ENCODE assay signal across 8 cellular contexts in the genomic region with DNA sequence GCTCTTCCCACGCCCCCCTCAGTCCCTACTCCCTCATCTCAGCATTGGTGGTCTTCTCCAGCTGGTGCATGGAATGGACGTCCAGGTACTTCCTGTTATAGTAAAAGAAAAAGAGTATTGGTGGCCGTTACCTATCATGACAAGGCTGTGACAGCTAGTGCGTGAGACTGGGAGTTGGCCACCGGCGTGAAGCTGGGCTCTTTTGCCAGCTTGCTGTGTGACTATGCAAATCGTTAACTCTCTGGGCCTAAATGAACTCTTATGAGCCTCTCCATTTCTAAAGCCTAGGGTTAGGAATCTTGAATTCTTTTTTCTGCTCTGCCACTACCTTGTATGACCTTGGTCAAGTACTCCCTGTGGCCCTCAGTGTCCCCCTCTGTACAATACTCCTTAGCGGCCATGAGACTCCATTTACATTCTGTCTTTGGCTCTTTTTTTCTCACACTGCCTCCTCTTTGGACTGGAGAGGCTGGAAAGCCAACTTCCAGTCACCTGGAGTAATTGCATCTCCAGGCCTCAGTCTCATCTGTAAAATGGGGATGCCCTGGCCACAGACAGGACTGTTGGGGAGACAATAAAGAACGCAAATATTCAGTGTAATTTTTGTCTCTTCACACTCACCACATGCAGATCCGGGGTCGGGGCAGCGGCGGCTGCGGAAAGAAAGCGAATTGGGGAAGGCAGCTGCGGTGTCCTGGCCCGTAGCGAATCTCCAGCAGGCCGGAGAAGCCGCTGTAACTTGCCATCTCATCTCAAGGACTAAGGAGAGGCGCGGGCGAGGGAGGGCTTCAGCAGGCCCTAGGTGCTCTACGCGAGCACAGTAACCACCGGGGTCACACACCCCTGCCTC. TPM values are rescaled to one million over a fixed set of nuclear protein-coding genes. Genes with fewer than 3 reads are reported as not detected.
DNase-seq lines count a peak whose midpoint lies in the region; ATAC-seq, FAIRE-seq and TF ChIP-seq lines count a peak whose summit lies in the region.

No MANE protein-coding gene starts in this region.

- no peak for FAIRE-seq in HepG2 (lab: Jason Lieb, UNC)

- H2AFZ ChIP-seq in HepG2 (ENCODE audit: low read length), result no peak overlapping the region

- peaks cover 18% of the 10 kb centered on the region for H3K36me3 Mint-ChIP-seq in activated T-cell treated with anti-CD3 and anti-CD28 coated beads, Interleukin-2, amount 50 U/mL, for 4 hours (ENCODE audit: insufficient read depth)

- H3K4me2 ChIP-seq in HepG2 (ENCODE audit: low read depth, low read length), result peak overlapping the region; percentile 97

- intact Hi-C loops in HepG2 (cut with micrococcal nuclease; ENCODE audit: unreplicated experiment) (no loop called here), tibial artery (cut with DNase I; ENCODE audit: low total_unique reads) (no loop called here)

- H3K9me3 Mint-ChIP-seq in activated T-cell treated with anti-CD3 and anti-CD28 coated beads, Interleukin-2, amount 50 U/mL, for 4 hours, result no peaks in the 10 kb centered on the region

- no peak for ATAC-seq in activated T-cell treated with anti-CD3 and anti-CD28 coated beads, Interleukin-2, amount 50 U/mL, for 4 hours
- ATAC-seq in HepG2 (no peak), GM21737 (IDR thresholded peaks at IDR 0.05; ENCODE audit: unreplicated experiment) (no peak)

- peak in 1 of 2 experiments; percentile 39; a peak in 1 of 4 replicates for TF ChIP-seq POLR2A in HepG2 (IDR thresholded peaks at IDR 0.05; ENCODE audit: insufficient read depth in 1 of 2, low read depth in 2 of 2, low read length in 2 of 2)

- CTCF ChIA-PET in HepG2 (lab: Yijun Ruan, JAX; ENCODE audit: low intra/inter-chr PET ratio, low total read pairs), result no interaction called here

- peaks cover 23% of the 10 kb centered on the region for H3K4me1 Mint-ChIP-seq in activated T-cell treated with anti-CD3 and anti-CD28 coated beads, Interleukin-2, amount 50 U/mL, for 4 hours (ENCODE audit: low read depth)

- H3K27ac ChIP-seq in HepG2 (ENCODE audit: extremely low read length, insufficient read depth, low read length) (no peak overlapping the region), tibial artery (peak overlapping the region; percentile 65 to 92)

- peaks cover 19% of the 10 kb centered on the region for H3K79me2 ChIP-seq in HepG2 (ENCODE audit: insufficient read depth, low read length)

- H3K36me3 ChIP-seq in adipocyte (ENCODE audit: control insufficient read depth, insufficient read depth, low read length, severe bottlenecking), result peaks cover 50% of the 10 kb centered on the region
- peaks cover 19 to 38% of the 10 kb centered on the region in 2 experiments for H3K36me3 ChIP-seq in HepG2 (replicated peaks in 1 of 2; ENCODE audit: control insufficient read depth in 1 of 2, insufficient read depth in 2 of 2, low read length in 2 of 2)
- peaks cover 20 to 69% (median 28%) of the 10 kb centered on the region in 3 donors for H3K36me3 ChIP-seq in tibial artery

- WGBS in HepG2 (ENCODE audit: low lambda C conversion rate), result 36% methylated on average over 26 of the region's 26 CpGs

- H3K4me1 ChIP-seq in adipocyte (ENCODE audit: control insufficient read depth, insufficient read depth, low read length), result peaks cover 20% of the 10 kb centered on the region
- peaks cover 29% of the 10 kb centered on the region for H3K4me1 ChIP-seq in HepG2 (ENCODE audit: insufficient read depth, low read length)
- H3K4me1 ChIP-seq in tibial artery, result peaks cover 5 to 37% (median 26%) of the 10 kb centered on the region in 4 donors

- H3K4me3 ChIP-seq in adipocyte (ENCODE audit: low read length) (peak overlapping the region; percentile 96), HepG2 (replicated peaks in 1 of 3; ENCODE audit: insufficient read depth in 1 of 3, low read depth in 2 of 3, low read length in 3 of 3) (peak overlapping the region; percentile 74 to 91 (median 80)), tibial artery (peak overlapping the region; percentile 73 to 79)

- H3K27me3 ChIP-seq in adipocyte (replicated peaks; ENCODE audit: control insufficient read depth, insufficient read depth, low read length), result no peaks in the 10 kb centered on the region
- H3K27me3 ChIP-seq in HepG2 (ENCODE audit: control insufficient read depth in 1 of 2, insufficient read depth in 2 of 2, low read length in 2 of 2), result no peaks in the 10 kb centered on the region; a peak in 1 of 5 replicates
- H3K27me3 ChIP-seq in tibial artery, result no peaks in the 10 kb centered on the region

- DNase-seq in activated T-cell treated with anti-CD3 and anti-CD28 coated beads, Interleukin-2, amount 50 U/mL, for 4 hours, result no peak
- no peak for DNase-seq in activated T-cell treated with anti-CD3 and anti-CD28 coated beads for 4 hours
- no peak for DNase-seq in adipocyte (ENCODE audit: low read depth)
- no peak for DNase-seq in HepG2 (ENCODE audit: low spot score)
- DNase-seq in tibial artery, result no peak
- no peak for DNase-seq in NCI-H510A treated with DMSO at 0.1 percent for 48 hours (lab: John Stamatoyannopoulos, UW)
- DNase-seq in OCI-M2 (lab: John Stamatoyannopoulos, UW; ENCODE audit: unreplicated experiment), result no peak

- TF ChIP-seq CTCF in HepG2 (CRISPR knock-in tag; IDR thresholded peaks at IDR 0.05), result no peak
- no peak for TF ChIP-seq CTCF in tibial artery (IDR thresholded peaks at IDR 0.05)

- TF ChIP-seq EP300 in HepG2 (IDR thresholded peaks at IDR 0.05; ENCODE audit: low read depth in 2 of 2, low read length in 2 of 2), result no peak
- TF ChIP-seq EP300 in HepG2 (CRISPR knock-in tag; IDR thresholded peaks at IDR 0.05; ENCODE audit: borderline replicate concordance), result no peak

- POLR2A ChIA-PET in HepG2 (lab: Yijun Ruan, JAX), result interaction anchor here (1.2 to 1.8 kb wide), 2 partner anchors 13 to 14 kb away, joined by 5 to 8 read pairs; partner anchors contain the start of gene PHKG2

- H3K9ac ChIP-seq in adipocyte (ENCODE audit: low read length) (peak overlapping the region; percentile 78), HepG2 (ENCODE audit: insufficient read depth, low read depth, low read length) (peak overlapping the region; percentile 69)

- in situ Hi-C loops in HepG2 (cut with HindIII; ENCODE audit: extremely low pct_ligation_motif_present, low pct_unique_long_range_greater_than_20kb), result no loop called here

- H4K20me1 ChIP-seq in HepG2 (ENCODE audit: insufficient read depth, low read length), result no peaks in the 10 kb centered on the region

- TF ChIP-seq RAD21 in HepG2 (CRISPR knock-in tag; IDR thresholded peaks at IDR 0.05), result no peak

- no peaks in the 10 kb centered on the region for H3K27me3 Mint-ChIP-seq in activated T-cell treated with anti-CD3 and anti-CD28 coated beads, Interleukin-2, amount 50 U/mL, for 4 hours (ENCODE audit: low read depth)

- H3K9me3 ChIP-seq in adipocyte (ENCODE audit: control insufficient read depth, low read length), result no peaks in the 10 kb centered on the region
- H3K9me3 ChIP-seq in HepG2 (ENCODE audit: low read length), result no peaks in the 10 kb centered on the region
- no peaks in the 10 kb centered on the region for H3K9me3 ChIP-seq in tibial artery

- H3K4me3 Mint-ChIP-seq in activated T-cell treated with anti-CD3 and anti-CD28 coated beads, Interleukin-2, amount 50 U/mL, for 4 hours, result peak overlapping the region; percentile 94

- BruUV-seq in HepG2 (replicated peaks; lab: Mats Ljungman, UMichigan), result TSS peak; percentile 56

RNA-seq across cellular contexts. Expression of gene CFAP119, which starts 1.1 kb away (rescaled TPM):
- 1 to 10 TPM; 2.8 to 4.7 (median 4.3) TPM for total RNA-seq in activated T-cell treated with anti-CD3 and anti-CD28 coated beads, Interleukin-2, amount 50 U/mL, for 4 hours
- total RNA-seq in HepG2 (2016; rRNA removed; fragmentation: Illumina TruSeq; extraction: Trizol), result 1.2 and 6.4 TPM in 2 replicates
- total RNA-seq in HepG2 (2016; cell fraction: cytosol; rRNA removed; fragmentation: Illumina TruSeq; extraction: Trizol; ENCODE audit: low read depth), result 0.51 and 0.71 TPM in 2 replicates
- 1.4 and 4.0 TPM in 2 replicates for total RNA-seq in HepG2 (2016; cell fraction: insoluble cytoplasmic fraction; rRNA removed; fragmentation: Illumina TruSeq; extraction: Trizol)
- total RNA-seq in HepG2 (2016; cell fraction: membrane; rRNA removed; fragmentation: Illumina TruSeq; extraction: Trizol), result 0.83 and 1.7 TPM in 2 replicates
- total RNA-seq in HepG2 (2016; cell fraction: nucleus; rRNA removed; fragmentation: Illumina TruSeq; extraction: Trizol), result 11.6 and 12.1 TPM in 2 replicates
- polyA plus RNA-seq in HepG2 (2011; rRNA removed), result 4.0 and 6.4 TPM in 2 replicates
- 1.3 and 2.2 TPM in 2 replicates for polyA plus RNA-seq in HepG2 (2011; cell fraction: cytosol; rRNA removed)
- 37.2 and 53.6 TPM in 2 replicates for polyA plus RNA-seq in HepG2 (2011; cell fraction: nucleus; rRNA removed)
- 0.84 and 2.1 TPM in 2 replicates for polyA plus RNA-seq in HepG2 (2012)
- 0.78 and 0.96 TPM in 2 replicates for polyA plus RNA-seq in HepG2 (2016; cell fraction: cytosol; fragmentation: Illumina TruSeq; extraction: Trizol; ENCODE audit: low read depth)
- polyA plus RNA-seq in HepG2 (2016; cell fraction: insoluble cytoplasmic fraction; fragmentation: Illumina TruSeq; extraction: Trizol; ENCODE audit: low read depth), result 0.91 and 1.5 TPM in 2 replicates
- 0.41 and 1.4 TPM in 2 replicates for polyA plus RNA-seq in HepG2 (2016; cell fraction: membrane; fragmentation: Illumina TruSeq; extraction: Trizol; ENCODE audit: low read depth)
- 22.1 and 31.9 TPM in 2 replicates for polyA plus RNA-seq in HepG2 (2016; cell fraction: nucleus; fragmentation: Illumina TruSeq; extraction: Trizol; ENCODE audit: insufficient read depth, low read depth)
- polyA minus RNA-seq in HepG2 (2011; rRNA and poly(A)+ RNA removed; ENCODE audit: low replicate concordance), result 1.5 and 16.0 TPM in 2 replicates
- 0.69 and 1.8 TPM in 2 replicates for polyA minus RNA-seq in HepG2 (2011; cell fraction: cytosol; rRNA and poly(A)+ RNA removed)
- 3.7 and 5.2 TPM in 2 replicates for polyA minus RNA-seq in HepG2 (2011; cell fraction: nucleus; rRNA and poly(A)+ RNA removed)

RNA-seq across cellular contexts. Expression of gene RNF40, which starts 1.3 kb away (rescaled TPM):
- 100 to 1,000 TPM; 111 to 115 (median 113) TPM for total RNA-seq in activated T-cell treated with anti-CD3 and anti-CD28 coated beads, Interleukin-2, amount 50 U/mL, for 4 hours
- total RNA-seq in HepG2 (2016; rRNA removed; fragmentation: Illumina TruSeq; extraction: Trizol), result 85.6 and 102 TPM in 2 replicates
- 11.9 and 12.0 TPM in 2 replicates for total RNA-seq in HepG2 (2016; cell fraction: cytosol; rRNA removed; fragmentation: Illumina TruSeq; extraction: Trizol; ENCODE audit: low read depth)
- 79.6 and 89.9 TPM in 2 replicates for total RNA-seq in HepG2 (2016; cell fraction: insoluble cytoplasmic fraction; rRNA removed; fragmentation: Illumina TruSeq; extraction: Trizol)
- 40.5 and 47.1 TPM in 2 replicates for total RNA-seq in HepG2 (2016; cell fraction: membrane; rRNA removed; fragmentation: Illumina TruSeq; extraction: Trizol)
- 55.6 and 65.6 TPM in 2 replicates for total RNA-seq in HepG2 (2016; cell fraction: nucleus; rRNA removed; fragmentation: Illumina TruSeq; extraction: Trizol)
- polyA plus RNA-seq in HepG2 (2011; rRNA removed), result 84.0 and 91.0 TPM in 2 replicates
- 47.5 and 49.3 TPM in 2 replicates for polyA plus RNA-seq in HepG2 (2011; cell fraction: cytosol; rRNA removed)
- polyA plus RNA-seq in HepG2 (2011; cell fraction: nucleus; rRNA removed), result 128 and 147 TPM in 2 replicates
- polyA plus RNA-seq in HepG2 (2012), result 44.7 and 52.0 TPM in 2 replicates
- 8.6 and 10.7 TPM in 2 replicates for polyA plus RNA-seq in HepG2 (2016; cell fraction: cytosol; fragmentation: Illumina TruSeq; extraction: Trizol; ENCODE audit: low read depth)
- 87.6 and 98.5 TPM in 2 replicates for polyA plus RNA-seq in HepG2 (2016; cell fraction: insoluble cytoplasmic fraction; fragmentation: Illumina TruSeq; extraction: Trizol; ENCODE audit: low read depth)
- polyA plus RNA-seq in HepG2 (2016; cell fraction: membrane; fragmentation: Illumina TruSeq; extraction: Trizol; ENCODE audit: low read depth), result 29.9 and 30.8 TPM in 2 replicates
- 131 and 139 TPM in 2 replicates for polyA plus RNA-seq in HepG2 (2016; cell fraction: nucleus; fragmentation: Illumina TruSeq; extraction: Trizol; ENCODE audit: insufficient read depth, low read depth)
- polyA minus RNA-seq in HepG2 (2011; rRNA and poly(A)+ RNA removed; ENCODE audit: low replicate concordance), result 110 and 128 TPM in 2 replicates
- 42.3 and 58.2 TPM in 2 replicates for polyA minus RNA-seq in HepG2 (2011; cell fraction: cytosol; rRNA and poly(A)+ RNA removed)
- polyA minus RNA-seq in HepG2 (2011; cell fraction: nucleus; rRNA and poly(A)+ RNA removed), result 34.0 and 43.5 TPM in 2 replicates

RNA-seq across cellular contexts. Expression of gene PHKG2, which starts 12.6 kb away (rescaled TPM):
- 10 to 100 TPM; 31.1 to 34.5 (median 31.9) TPM for total RNA-seq in activated T-cell treated with anti-CD3 and anti-CD28 coated beads, Interleukin-2, amount 50 U/mL, for 4 hours
- total RNA-seq in HepG2 (2016; rRNA removed; fragmentation: Illumina TruSeq; extraction: Trizol), result 33.9 and 37.4 TPM in 2 replicates
- total RNA-seq in HepG2 (2016; cell fraction: cytosol; rRNA removed; fragmentation: Illumina TruSeq; extraction: Trizol; ENCODE audit: low read depth), result 13.4 TPM in 2 replicates
- 32.9 and 41.4 TPM in 2 replicates for total RNA-seq in HepG2 (2016; cell fraction: insoluble cytoplasmic fraction; rRNA removed; fragmentation: Illumina TruSeq; extraction: Trizol)
- 23.7 and 24.3 TPM in 2 replicates for total RNA-seq in HepG2 (2016; cell fraction: membrane; rRNA removed; fragmentation: Illumina TruSeq; extraction: Trizol)
- 39.5 and 43.1 TPM in 2 replicates for total RNA-seq in HepG2 (2016; cell fraction: nucleus; rRNA removed; fragmentation: Illumina TruSeq; extraction: Trizol)
- 39.8 and 42.1 TPM in 2 replicates for polyA plus RNA-seq in HepG2 (2011; rRNA removed)
- polyA plus RNA-seq in HepG2 (2011; cell fraction: cytosol; rRNA removed), result 22.7 and 30.8 TPM in 2 replicates
- 140 and 166 TPM in 2 replicates for polyA plus RNA-seq in HepG2 (2011; cell fraction: nucleus; rRNA removed)
- 21.4 and 22.8 TPM in 2 replicates for polyA plus RNA-seq in HepG2 (2012)
- polyA plus RNA-seq in HepG2 (2016; cell fraction: cytosol; fragmentation: Illumina TruSeq; extraction: Trizol; ENCODE audit: low read depth), result 15.4 and 16.5 TPM in 2 replicates
- polyA plus RNA-seq in HepG2 (2016; cell fraction: insoluble cytoplasmic fraction; fragmentation: Illumina TruSeq; extraction: Trizol; ENCODE audit: low read depth), result 38.9 and 41.5 TPM in 2 replicates
- 21.3 and 23.8 TPM in 2 replicates for polyA plus RNA-seq in HepG2 (2016; cell fraction: membrane; fragmentation: Illumina TruSeq; extraction: Trizol; ENCODE audit: low read depth)
- polyA plus RNA-seq in HepG2 (2016; cell fraction: nucleus; fragmentation: Illumina TruSeq; extraction: Trizol; ENCODE audit: insufficient read depth, low read depth), result 142 and 147 TPM in 2 replicates
- polyA minus RNA-seq in HepG2 (2011; rRNA and poly(A)+ RNA removed; ENCODE audit: low replicate concordance), result 53.8 and 68.9 TPM in 2 replicates
- polyA minus RNA-seq in HepG2 (2011; cell fraction: cytosol; rRNA and poly(A)+ RNA removed), result 9.0 and 12.9 TPM in 2 replicates
- 38.1 and 40.3 TPM in 2 replicates for polyA minus RNA-seq in HepG2 (2011; cell fraction: nucleus; rRNA and poly(A)+ RNA removed)

RNA-seq across cellular contexts. Expression of gene ZNF629, which starts 26.2 kb away (rescaled TPM):
- 1 to 10 TPM; 5.3 to 7.0 (median 7.0) TPM for total RNA-seq in activated T-cell treated with anti-CD3 and anti-CD28 coated beads, Interleukin-2, amount 50 U/mL, for 4 hours
- 14.3 and 16.5 TPM in 2 replicates for total RNA-seq in HepG2 (2016; rRNA removed; fragmentation: Illumina TruSeq; extraction: Trizol)
- 1.3 TPM in 2 replicates for total RNA-seq in HepG2 (2016; cell fraction: cytosol; rRNA removed; fragmentation: Illumina TruSeq; extraction: Trizol; ENCODE audit: low read depth)
- 12.7 and 16.5 TPM in 2 replicates for total RNA-seq in HepG2 (2016; cell fraction: insoluble cytoplasmic fraction; rRNA removed; fragmentation: Illumina TruSeq; extraction: Trizol)
- 5.2 and 5.9 TPM in 2 replicates for total RNA-seq in HepG2 (2016; cell fraction: membrane; rRNA removed; fragmentation: Illumina TruSeq; extraction: Trizol)
- 15.1 and 17.8 TPM in 2 replicates for total RNA-seq in HepG2 (2016; cell fraction: nucleus; rRNA removed; fragmentation: Illumina TruSeq; extraction: Trizol)
- polyA plus RNA-seq in HepG2 (2011; rRNA removed), result 6.1 and 8.2 TPM in 2 replicates
- 3.9 and 4.8 TPM in 2 replicates for polyA plus RNA-seq in HepG2 (2011; cell fraction: cytosol; rRNA removed)
- polyA plus RNA-seq in HepG2 (2011; cell fraction: nucleus; rRNA removed), result 25.0 TPM in 2 replicates
- 9.2 and 10.1 TPM in 2 replicates for polyA plus RNA-seq in HepG2 (2012)
- 0.64 and 0.65 TPM in 2 replicates for polyA plus RNA-seq in HepG2 (2016; cell fraction: cytosol; fragmentation: Illumina TruSeq; extraction: Trizol; ENCODE audit: low read depth)
- 11.8 and 14.8 TPM in 2 replicates for polyA plus RNA-seq in HepG2 (2016; cell fraction: insoluble cytoplasmic fraction; fragmentation: Illumina TruSeq; extraction: Trizol; ENCODE audit: low read depth)
- polyA plus RNA-seq in HepG2 (2016; cell fraction: membrane; fragmentation: Illumina TruSeq; extraction: Trizol; ENCODE audit: low read depth), result 2.2 and 2.7 TPM in 2 replicates
- polyA plus RNA-seq in HepG2 (2016; cell fraction: nucleus; fragmentation: Illumina TruSeq; extraction: Trizol; ENCODE audit: insufficient read depth, low read depth), result 25.2 and 26.3 TPM in 2 replicates
- 9.3 and 12.7 TPM in 2 replicates for polyA minus RNA-seq in HepG2 (2011; rRNA and poly(A)+ RNA removed; ENCODE audit: low replicate concordance)
- polyA minus RNA-seq in HepG2 (2011; cell fraction: cytosol; rRNA and poly(A)+ RNA removed), result 8.3 and 9.5 TPM in 2 replicates
- polyA minus RNA-seq in HepG2 (2011; cell fraction: nucleus; rRNA and poly(A)+ RNA removed), result 15.8 and 22.4 TPM in 2 replicates
